In the genomic region with DNA sequence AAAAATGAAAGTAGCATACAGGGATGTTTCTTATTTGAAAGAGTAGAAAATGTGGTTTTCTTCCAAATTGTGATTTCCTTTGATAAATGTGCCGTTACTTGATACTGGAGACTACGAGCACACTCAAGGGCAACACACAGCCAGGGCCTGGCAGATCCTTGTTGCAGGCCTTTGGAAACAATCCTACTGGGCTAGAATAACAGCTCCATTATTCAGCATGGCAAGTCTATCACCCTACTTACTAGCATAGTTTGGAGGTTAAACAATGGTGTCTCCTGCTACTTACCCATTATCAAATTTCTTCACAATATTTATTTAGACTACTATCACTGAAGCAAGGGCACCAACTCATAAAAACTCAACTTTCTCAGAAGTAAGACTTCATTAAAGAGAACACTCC, we compare ENCODE assay signal across 22 cellular contexts.
A peak's percentile ranks its signal among the peaks of the same experiment; 100 is the strongest.
DNase-seq lines count a peak whose midpoint lies in the region; TF ChIP-seq lines count a peak whose summit lies in the region.
"Had no signal": no experiment of that assay in that cellular context is flagged by ENCODE, and none has a peak within 500 bp of the region (broad histone marks: within the 10 kb centered on the region; RNA-seq: fewer than 3 reads in every experiment).

No MANE protein-coding gene starts in this region.

- peaks cover 36% of the 10 kb centered on the region for H3K4me1 ChIP-seq in neural progenitor cell
- H3K4me1 ChIP-seq: prostate gland, uterus had no signal

- H3K27ac ChIP-seq in neural progenitor cell: no peak overlapping the region
- H3K27ac ChIP-seq: esophagus squamous epithelium, HL-60, prostate gland, uterus had no signal

- H2AFZ ChIP-seq in neural progenitor cell (replicated peaks): no peak overlapping the region

- intact Hi-C loops in head of caudate nucleus (cut with DNase I): no loop called here

- H3K36me3 Mint-ChIP-seq in neural progenitor cell (peaks cover 3% of the 10 kb centered on the region), endothelial cell (ENCODE audit: low read depth, unreplicated experiment) (no peaks in the 10 kb centered on the region), mesothelial cell of epicardium (no peaks in the 10 kb centered on the region)
- H3K36me3 Mint-ChIP-seq: CD4-positive, CD25-positive, alpha-beta regulatory T cell had no signal

- H4K20me1 ChIP-seq in neural progenitor cell (ENCODE audit: low read depth): no peaks in the 10 kb centered on the region

- H3K4me3 Mint-ChIP-seq in neural progenitor cell (no peak overlapping the region), endothelial cell (ENCODE audit: unreplicated experiment) (no peak overlapping the region), mesothelial cell of epicardium (no peak overlapping the region)
- H3K4me3 Mint-ChIP-seq: activated CD4-positive, alpha-beta T cell treated with anti-CD3 and anti-CD28 coated beads, Interleukin-2, amount 10 ng/mL, durations not matched to agents 7 days and 5 days; CD4-positive, CD25-positive, alpha-beta regulatory T cell; central memory CD8-positive, alpha-beta T cell had no signal

- no peaks in the 10 kb centered on the region for H3K79me2 ChIP-seq in neural progenitor cell (ENCODE audit: low read depth)

- no peaks in the 10 kb centered on the region for H3K36me3 ChIP-seq in neural progenitor cell
- H3K36me3 ChIP-seq: esophagus squamous epithelium, MG63, prostate gland, uterus had no signal

- H3K9ac ChIP-seq in neural progenitor cell: no peak overlapping the region

- peak overlapping the region; percentile 55 for H3K4me2 ChIP-seq in neural progenitor cell

- H3K9me3 Mint-ChIP-seq in neural progenitor cell: peaks cover 11% of the 10 kb centered on the region
- no peaks in the 10 kb centered on the region for H3K9me3 Mint-ChIP-seq in endothelial cell (ENCODE audit: unreplicated experiment)
- H3K9me3 Mint-ChIP-seq in mesothelial cell of epicardium: no peaks in the 10 kb centered on the region
- H3K9me3 Mint-ChIP-seq: activated CD4-positive, alpha-beta T cell treated with anti-CD3 and anti-CD28 coated beads, Interleukin-2, amount 10 ng/mL, durations not matched to agents 7 days and 5 days; CD4-positive, CD25-positive, alpha-beta regulatory T cell had no signal

- peaks cover 35% of the 10 kb centered on the region for H3K4me1 Mint-ChIP-seq in neural progenitor cell
- H3K4me1 Mint-ChIP-seq in endothelial cell (ENCODE audit: unreplicated experiment): peaks cover 8% of the 10 kb centered on the region
- H3K4me1 Mint-ChIP-seq in mesothelial cell of epicardium: peaks cover 35% of the 10 kb centered on the region
- H3K4me1 Mint-ChIP-seq: activated CD4-positive, alpha-beta T cell treated with anti-CD3 and anti-CD28 coated beads, Interleukin-2, amount 10 ng/mL, durations not matched to agents 7 days and 5 days; CD4-positive, CD25-positive, alpha-beta regulatory T cell; central memory CD8-positive, alpha-beta T cell had no signal

- no peak for TF ChIP-seq CTCF in neural progenitor cell (IDR thresholded peaks at IDR 0.05)
- TF ChIP-seq CTCF in GM10266 (IDR thresholded peaks at IDR 0.05; ENCODE audit: control insufficient read depth, insufficient read depth, low read depth, missing control alignments): no peak
- TF ChIP-seq CTCF in endothelial cell (IDR thresholded peaks at IDR 0.05; ENCODE audit: unreplicated experiment): no peak
- TF ChIP-seq CTCF in mesothelial cell of epicardium (IDR thresholded peaks at IDR 0.05; ENCODE audit: unreplicated experiment): no peak

- peaks cover 8% of the 10 kb centered on the region for H3K9me3 ChIP-seq in neural progenitor cell (ENCODE audit: low read depth)
- H3K9me3 ChIP-seq: esophagus squamous epithelium, MG63, prostate gland, uterus had no signal

- H3K27me3 ChIP-seq in neural progenitor cell: no peaks in the 10 kb centered on the region
- H3K27me3 ChIP-seq: esophagus squamous epithelium, MG63, uterus had no signal

- peak overlapping the region; percentile 16 for H3K27ac Mint-ChIP-seq in neural progenitor cell
- H3K27ac Mint-ChIP-seq in endothelial cell (ENCODE audit: unreplicated experiment): no peak overlapping the region
- H3K27ac Mint-ChIP-seq in mesothelial cell of epicardium: no peak overlapping the region
- H3K27ac Mint-ChIP-seq: activated CD4-positive, alpha-beta T cell treated with anti-CD3 and anti-CD28 coated beads, Interleukin-2, amount 10 ng/mL, durations not matched to agents 7 days and 5 days; CD4-positive, CD25-positive, alpha-beta regulatory T cell had no signal

- DNase-seq in Ammon's horn (ENCODE audit: low spot score) (peak; percentile 80), NCI-H69 (lab: John Stamatoyannopoulos, UW) (peak; percentile 59), head of caudate nucleus (peak in 30 of 42 donors; percentile 27 to 77 (median 47)), neural progenitor cell (ENCODE audit: low spot score) (peak; percentile 18), GM10266 (ENCODE audit: extremely low spot score) (no peak), endothelial cell (ENCODE audit: low spot score) (no peak), mesothelial cell of epicardium (ENCODE audit: low spot score in 2 of 2, unreplicated experiment in 2 of 2) (no peak), RKO (ENCODE audit: low spot score) (no peak)
- DNase-seq: ACHN; activated CD4-positive, alpha-beta T cell treated with anti-CD3 and anti-CD28 coated beads, Interleukin-2, amount 10 ng/mL, durations not matched to agents 7 days and 5 days; activated naive CD4-positive, alpha-beta T cell; CD4-positive, CD25-positive, alpha-beta regulatory T cell; esophagus squamous epithelium; glutamatergic neuron; left ventricle myocardium superior; MG63; NCI-H146; stimulated activated CD4-positive, alpha-beta T cell treated with anti-CD3 and anti-CD28 coated beads, Interleukin-4, amount 100 ng/mL, for 24 hours; uterus had no signal

- peaks cover 24% of the 10 kb centered on the region for H3F3A ChIP-seq in neural progenitor cell (ENCODE audit: low read depth)

- H3K4me3 ChIP-seq in neural progenitor cell: no peak overlapping the region
- H3K4me3 ChIP-seq: esophagus squamous epithelium, MG63, prostate gland, uterus had no signal

- H3K27me3 Mint-ChIP-seq in neural progenitor cell (ENCODE audit: insufficient read depth, low read depth) (no peaks in the 10 kb centered on the region), endothelial cell (ENCODE audit: unreplicated experiment) (no peaks in the 10 kb centered on the region), mesothelial cell of epicardium (ENCODE audit: low read depth) (peaks cover 2% of the 10 kb centered on the region)
- H3K27me3 Mint-ChIP-seq: activated CD4-positive, alpha-beta T cell treated with anti-CD3 and anti-CD28 coated beads, Interleukin-2, amount 10 ng/mL, durations not matched to agents 7 days and 5 days; CD4-positive, CD25-positive, alpha-beta regulatory T cell; central memory CD8-positive, alpha-beta T cell had no signal

Comparison
In these comparisons a context has a peak if more than half of its experiments do, and no peak if none do; other contexts are left out.
1. DNase-seq: peak in Ammon's horn (single experiment), NCI-H69 (single experiment), head of caudate nucleus (30 of 42) and neural progenitor cell (single experiment); none in GM10266 (single experiment), endothelial cell (single experiment), mesothelial cell of epicardium (0 of 2) and RKO (single experiment).